Comparison of ENCODE assay signal across 8 cellular contexts in genomic region chr2:27042159-27042661, GRCh38. TPM values are rescaled to one million over a fixed set of nuclear protein-coding genes. Genes with fewer than 3 reads are reported as not detected.
A peak's percentile ranks its signal among the peaks of the same experiment; 100 is the strongest.
DNase-seq lines count a peak whose midpoint lies in the region; ATAC-seq lines count a peak whose summit lies in the region.
"Had no signal": no experiment of that assay in that cellular context is flagged by ENCODE, and none has a peak within 500 bp of the region (broad histone marks: within the 10 kb centered on the region; RNA-seq: fewer than 3 reads in every experiment).

No MANE protein-coding gene starts in this region.

- DNase-seq in left colon (no peak), retina (no peak), hypothalamus (lab: John Stamatoyannopoulos, UW) (no peak)
- no peak for DNase-seq in activated T-helper 2 cell treated with anti-CD3 and anti-CD28 coated beads, Interferon-gamma antibody, Interleukin-2, Interleukin-4, amounts not matched to agents 10 μg/mL and 5 μg/mL and 100 μg/mL, durations not matched to agents 14 hours and 24 hours and 36 hours (ENCODE audit: low spot score)
- DNase-seq: activated CD4-positive, alpha-beta T cell treated with anti-CD3 and anti-CD28 coated beads for 1 hour; MG63 had no signal

- H3K27ac Mint-ChIP-seq in activated T-helper 2 cell treated with anti-CD3 and anti-CD28 coated beads, Interferon-gamma antibody, Interleukin-2, Interleukin-4, amounts not matched to agents 10 μg/mL and 5 μg/mL and 100 μg/mL, durations not matched to agents 14 hours and 24 hours and 36 hours, result no peak overlapping the region

- H3K4me1 Mint-ChIP-seq in activated T-helper 2 cell treated with anti-CD3 and anti-CD28 coated beads, Interferon-gamma antibody, Interleukin-2, Interleukin-4, amounts not matched to agents 10 μg/mL and 5 μg/mL and 100 μg/mL, durations not matched to agents 14 hours and 24 hours and 36 hours (ENCODE audit: low read depth), result no peaks in the 10 kb centered on the region

- H3K4me3 Mint-ChIP-seq in activated T-helper 2 cell treated with anti-CD3 and anti-CD28 coated beads, Interferon-gamma antibody, Interleukin-2, Interleukin-4, amounts not matched to agents 10 μg/mL and 5 μg/mL and 100 μg/mL, durations not matched to agents 14 hours and 24 hours and 36 hours (ENCODE audit: low read depth), result no peak overlapping the region

- peaks cover 61% of the 10 kb centered on the region for H3K36me3 Mint-ChIP-seq in activated T-helper 2 cell treated with anti-CD3 and anti-CD28 coated beads, Interferon-gamma antibody, Interleukin-2, Interleukin-4, amounts not matched to agents 10 μg/mL and 5 μg/mL and 100 μg/mL, durations not matched to agents 14 hours and 24 hours and 36 hours (ENCODE audit: low read depth)

- H3K27me3 Mint-ChIP-seq in activated T-helper 2 cell treated with anti-CD3 and anti-CD28 coated beads, Interferon-gamma antibody, Interleukin-2, Interleukin-4, amounts not matched to agents 10 μg/mL and 5 μg/mL and 100 μg/mL, durations not matched to agents 14 hours and 24 hours and 36 hours (ENCODE audit: low read depth), result no peaks in the 10 kb centered on the region

- intact Hi-C loops in left colon (cut with DNase I, micrococcal nuclease), result no loop called here
- intact Hi-C loops in activated T-helper 2 cell treated with anti-CD3 and anti-CD28 coated beads, Interferon-gamma antibody, Interleukin-2, Interleukin-4, amounts not matched to agents 10 μg/mL and 5 μg/mL and 100 μg/mL, durations not matched to agents 14 hours and 24 hours and 36 hours (cut with micrococcal nuclease), result no loop called here

- peak; percentile 74 for ATAC-seq in GM19035 (IDR thresholded peaks at IDR 0.05; ENCODE audit: unreplicated experiment)
- peak; percentile 46 for ATAC-seq in HG03139 (IDR thresholded peaks at IDR 0.05; ENCODE audit: unreplicated experiment)
- ATAC-seq in left colon, result peak; percentile 32

- no peaks in the 10 kb centered on the region for H3K9me3 Mint-ChIP-seq in activated T-helper 2 cell treated with anti-CD3 and anti-CD28 coated beads, Interferon-gamma antibody, Interleukin-2, Interleukin-4, amounts not matched to agents 10 μg/mL and 5 μg/mL and 100 μg/mL, durations not matched to agents 14 hours and 24 hours and 36 hours

RNA-seq across cellular contexts. Expression of gene AGBL5, which starts 9.3 kb away (rescaled TPM):
- 10 to 100 TPM; 14.7 to 16.1 TPM for total RNA-seq in left colon
- total RNA-seq in activated T-helper 2 cell treated with anti-CD3 and anti-CD28 coated beads, Interferon-gamma antibody, Interleukin-2, Interleukin-4, amounts not matched to agents 10 μg/mL and 5 μg/mL and 100 μg/mL, durations not matched to agents 14 hours and 24 hours and 36 hours, result 12.5 and 13.8 TPM in 2 replicates

RNA-seq across cellular contexts. Expression of gene TMEM214, which starts 9.4 kb away (rescaled TPM):
- 10 to 100 TPM; 70.2 to 89.7 TPM for total RNA-seq in left colon
- total RNA-seq in activated T-helper 2 cell treated with anti-CD3 and anti-CD28 coated beads, Interferon-gamma antibody, Interleukin-2, Interleukin-4, amounts not matched to agents 10 μg/mL and 5 μg/mL and 100 μg/mL, durations not matched to agents 14 hours and 24 hours and 36 hours, result 96.3 and 102 TPM in 2 replicates

RNA-seq across cellular contexts. Expression of gene OST4, which starts 29.2 kb away (rescaled TPM):
- total RNA-seq in left colon, result 100 to 1,000 TPM; 243 to 278 TPM
- total RNA-seq in activated T-helper 2 cell treated with anti-CD3 and anti-CD28 coated beads, Interferon-gamma antibody, Interleukin-2, Interleukin-4, amounts not matched to agents 10 μg/mL and 5 μg/mL and 100 μg/mL, durations not matched to agents 14 hours and 24 hours and 36 hours, result 330 and 341 TPM in 2 replicates

RNA-seq across cellular contexts. Expression of gene EMILIN1, which starts 36.2 kb away (rescaled TPM):
- total RNA-seq in left colon, result 10 to 100 TPM in 1 of 2 donors, 1 to 10 TPM in 1; 8.4 to 41.6 TPM
- total RNA-seq in activated T-helper 2 cell treated with anti-CD3 and anti-CD28 coated beads, Interferon-gamma antibody, Interleukin-2, Interleukin-4, amounts not matched to agents 10 μg/mL and 5 μg/mL and 100 μg/mL, durations not matched to agents 14 hours and 24 hours and 36 hours, result 0.87 and 0.94 TPM in 2 replicates

RNA-seq across cellular contexts. Expression of gene KHK, which starts 44.4 kb away (rescaled TPM):
- total RNA-seq in left colon, result 10 to 100 TPM in 1 of 2 donors, 1 to 10 TPM in 1; 8.8 to 13.4 TPM
- 12.3 and 13.4 TPM in 2 replicates for total RNA-seq in activated T-helper 2 cell treated with anti-CD3 and anti-CD28 coated beads, Interferon-gamma antibody, Interleukin-2, Interleukin-4, amounts not matched to agents 10 μg/mL and 5 μg/mL and 100 μg/mL, durations not matched to agents 14 hours and 24 hours and 36 hours
